In genomic region chr12:8256356-8256755, GRCh38 we compare ENCODE assay signal across 5 cellular contexts. TPM values are rescaled to one million over a fixed set of nuclear protein-coding genes. Genes with fewer than 3 reads are reported as not detected.
"Had no signal": no experiment of that assay in that cellular context is flagged by ENCODE, and none has a peak within 500 bp of the region (broad histone marks: within the 10 kb centered on the region; RNA-seq: fewer than 3 reads in every experiment).

No MANE protein-coding gene starts in this region.

RNA-seq across cellular contexts. Expression of gene FAM90A1, which starts 28.9 kb away (rescaled TPM):
- total RNA-seq: GM23248, H4, HepG2, HT-29 had no signal
- polyA plus RNA-seq: HepG2, IgD-negative memory B cell had no signal
